23 cellular contexts compared by ENCODE assay signal in the genomic region with DNA sequence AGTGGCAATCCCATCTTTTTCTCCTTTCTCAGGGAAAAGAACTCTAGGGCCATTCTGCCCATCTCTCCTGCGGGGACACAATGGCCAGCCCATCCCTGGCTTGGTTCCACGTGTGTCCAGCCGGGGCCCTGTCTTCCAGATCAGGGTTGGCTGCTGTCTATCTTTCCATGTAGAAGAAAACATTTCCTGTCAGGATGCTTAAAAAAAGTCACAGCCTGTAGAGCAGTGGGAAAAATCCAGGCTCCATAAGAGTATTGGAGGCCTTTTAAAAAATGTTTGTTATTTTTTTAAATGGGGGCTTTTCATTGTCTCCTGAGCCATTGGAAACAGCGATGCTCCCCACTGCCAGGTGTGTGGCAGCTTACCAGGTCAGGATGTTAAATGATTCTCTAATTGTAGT.
A peak's percentile ranks its signal among the peaks of the same experiment; 100 is the strongest.
DNase-seq lines count a peak whose midpoint lies in the region; ATAC-seq and TF ChIP-seq lines count a peak whose summit lies in the region.
"Had no signal": no experiment of that assay in that cellular context is flagged by ENCODE, and none has a peak within 500 bp of the region (broad histone marks: within the 10 kb centered on the region; RNA-seq: fewer than 3 reads in every experiment).

No MANE protein-coding gene starts in this region.

- peak; percentile 3 for DNase-seq in activated CD8-positive, alpha-beta T cell treated with anti-CD3 and anti-CD28 coated beads, Interleukin-2, amount 10 ng/mL, durations not matched to agents 7 days and 5 days
- no peak for DNase-seq in activated CD8-positive, alpha-beta T cell treated with anti-CD3 and anti-CD28 coated beads for 36 hours
- DNase-seq in dermis microvascular lymphatic vessel endothelial cell (ENCODE audit: low read depth in 2 of 2) (peak; percentile 86 to 90), epithelial cell of prostate (ENCODE audit: low read depth, low spot score) (no peak)
- no peak for DNase-seq in activated T-cell treated with anti-CD3 and anti-CD28 coated beads, Interleukin-2, amount 50 U/mL, for 4 hours
- DNase-seq in activated CD4-positive, alpha-beta T cell treated with anti-CD3 and anti-CD28 coated beads for 48 hours = no peak
- DNase-seq: 8988T; ACHN; AML-193; BE2C; CD4-positive, alpha-beta T cell; CD8-positive, alpha-beta memory T cell; DMS 273 treated with DMSO at 0.1 percent for 48 hours; DMS79; EL; GDM1; HFFc6 had no signal

- H3K27me3 Mint-ChIP-seq in activated CD8-positive, alpha-beta T cell treated with anti-CD3 and anti-CD28 coated beads, Interleukin-2, amount 10 ng/mL, durations not matched to agents 7 days and 5 days (ENCODE audit: low read depth) = peaks cover 3% of the 10 kb centered on the region
- no peaks in the 10 kb centered on the region for H3K27me3 Mint-ChIP-seq in activated CD8-positive, alpha-beta T cell treated with anti-CD3 and anti-CD28 coated beads for 36 hours
- H3K27me3 Mint-ChIP-seq in activated T-cell treated with anti-CD3 and anti-CD28 coated beads, Interleukin-2, amount 50 U/mL, for 4 hours (ENCODE audit: low read depth) = no peaks in the 10 kb centered on the region
- H3K27me3 Mint-ChIP-seq: CD4-positive, alpha-beta T cell had no signal

- no peak for ATAC-seq in activated CD8-positive, alpha-beta T cell treated with anti-CD3 and anti-CD28 coated beads, Interleukin-2, amount 10 ng/mL, durations not matched to agents 7 days and 5 days
- ATAC-seq in activated CD8-positive, alpha-beta T cell treated with anti-CD3 and anti-CD28 coated beads for 36 hours = no peak
- ATAC-seq in activated T-cell treated with anti-CD3 and anti-CD28 coated beads, Interleukin-2, amount 50 U/mL, for 4 hours = no peak
- no peak for ATAC-seq in GM19467 (IDR thresholded peaks at IDR 0.05; ENCODE audit: unreplicated experiment)
- ATAC-seq: A549, GM12878, GM23338 had no signal

- H3K4me3 Mint-ChIP-seq in activated CD8-positive, alpha-beta T cell treated with anti-CD3 and anti-CD28 coated beads, Interleukin-2, amount 10 ng/mL, durations not matched to agents 7 days and 5 days = no peak overlapping the region
- no peak overlapping the region for H3K4me3 Mint-ChIP-seq in activated CD8-positive, alpha-beta T cell treated with anti-CD3 and anti-CD28 coated beads for 36 hours
- no peak overlapping the region for H3K4me3 Mint-ChIP-seq in activated T-cell treated with anti-CD3 and anti-CD28 coated beads, Interleukin-2, amount 50 U/mL, for 4 hours
- H3K4me3 Mint-ChIP-seq: CD14-positive monocyte; CD4-positive, alpha-beta T cell; CD8-positive, alpha-beta memory T cell; GM23338; HFFc6 had no signal

- POLR2A ChIA-PET in activated CD8-positive, alpha-beta T cell treated with anti-CD3 and anti-CD28 coated beads, Interleukin-2, amount 10 ng/mL, durations not matched to agents 7 days and 5 days (lab: Charles Lee) = no interaction called here
- POLR2A ChIA-PET in activated CD8-positive, alpha-beta T cell treated with anti-CD3 and anti-CD28 coated beads for 36 hours (lab: Charles Lee) = no interaction called here

- intact Hi-C loops in activated CD8-positive, alpha-beta T cell treated with anti-CD3 and anti-CD28 coated beads for 36 hours (cut with micrococcal nuclease) = no loop called here

- peaks cover 2% of the 10 kb centered on the region for H3K36me3 Mint-ChIP-seq in activated CD8-positive, alpha-beta T cell treated with anti-CD3 and anti-CD28 coated beads, Interleukin-2, amount 10 ng/mL, durations not matched to agents 7 days and 5 days (ENCODE audit: low read depth)
- H3K36me3 Mint-ChIP-seq in activated CD8-positive, alpha-beta T cell treated with anti-CD3 and anti-CD28 coated beads for 36 hours (ENCODE audit: low read depth) = no peaks in the 10 kb centered on the region
- H3K36me3 Mint-ChIP-seq in activated T-cell treated with anti-CD3 and anti-CD28 coated beads, Interleukin-2, amount 50 U/mL, for 4 hours (ENCODE audit: insufficient read depth) = peaks cover 6% of the 10 kb centered on the region
- H3K36me3 Mint-ChIP-seq: CD14-positive monocyte had no signal

- CTCF ChIA-PET in activated CD8-positive, alpha-beta T cell treated with anti-CD3 and anti-CD28 coated beads, Interleukin-2, amount 10 ng/mL, durations not matched to agents 7 days and 5 days (lab: Charles Lee) = no interaction called here
- CTCF ChIA-PET in activated CD8-positive, alpha-beta T cell treated with anti-CD3 and anti-CD28 coated beads for 36 hours (lab: Charles Lee) = interaction anchor here (1.1 kb wide), 1 partner anchor 171 kb away, joined by 3 read pairs; no protein-coding TSS in a partner anchor

- no peaks in the 10 kb centered on the region for H3K9me3 Mint-ChIP-seq in activated CD8-positive, alpha-beta T cell treated with anti-CD3 and anti-CD28 coated beads, Interleukin-2, amount 10 ng/mL, durations not matched to agents 7 days and 5 days (ENCODE audit: insufficient read depth)
- no peaks in the 10 kb centered on the region for H3K9me3 Mint-ChIP-seq in activated CD8-positive, alpha-beta T cell treated with anti-CD3 and anti-CD28 coated beads for 36 hours
- H3K9me3 Mint-ChIP-seq in activated T-cell treated with anti-CD3 and anti-CD28 coated beads, Interleukin-2, amount 50 U/mL, for 4 hours = no peaks in the 10 kb centered on the region
- H3K9me3 Mint-ChIP-seq: CD14-positive monocyte; CD4-positive, alpha-beta T cell; CD8-positive, alpha-beta memory T cell; GM23338; HFFc6 had no signal

- no peaks in the 10 kb centered on the region for H3K4me1 Mint-ChIP-seq in activated CD8-positive, alpha-beta T cell treated with anti-CD3 and anti-CD28 coated beads, Interleukin-2, amount 10 ng/mL, durations not matched to agents 7 days and 5 days (ENCODE audit: low read depth)
- no peaks in the 10 kb centered on the region for H3K4me1 Mint-ChIP-seq in activated CD8-positive, alpha-beta T cell treated with anti-CD3 and anti-CD28 coated beads for 36 hours (ENCODE audit: low read depth)
- peaks cover 3% of the 10 kb centered on the region for H3K4me1 Mint-ChIP-seq in activated T-cell treated with anti-CD3 and anti-CD28 coated beads, Interleukin-2, amount 50 U/mL, for 4 hours (ENCODE audit: low read depth)
- H3K4me1 Mint-ChIP-seq: CD14-positive monocyte; CD8-positive, alpha-beta memory T cell; GM23338 had no signal

- peak overlapping the region; percentile 24 for H3K27ac ChIP-seq in epithelial cell of prostate
- H3K27ac ChIP-seq: A549; BLaER1 treated with 17β-estradiol and CSF1 and Interleukin-3, amounts not matched to agents 10 nM and 100 nM had no signal

- no peak for TF ChIP-seq CTCF in activated CD8-positive, alpha-beta T cell treated with anti-CD3 and anti-CD28 coated beads for 36 hours (IDR thresholded peaks at IDR 0.05)

- no peak overlapping the region for H3K27ac Mint-ChIP-seq in activated CD8-positive, alpha-beta T cell treated with anti-CD3 and anti-CD28 coated beads, Interleukin-2, amount 10 ng/mL, durations not matched to agents 7 days and 5 days
- no peak overlapping the region for H3K27ac Mint-ChIP-seq in activated CD8-positive, alpha-beta T cell treated with anti-CD3 and anti-CD28 coated beads for 36 hours
- H3K27ac Mint-ChIP-seq: CD4-positive, alpha-beta T cell; CD8-positive, alpha-beta memory T cell; GM23338; HFFc6 had no signal

Comparison
In these comparisons a context has a peak if more than half of its experiments do, and no peak if none do; other contexts are left out.
1. DNase-seq: peak in activated CD8-positive, alpha-beta T cell treated with anti-CD3 and anti-CD28 coated beads, Interleukin-2, amount 10 ng/mL, durations not matched to agents 7 days and 5 days (single experiment) and dermis microvascular lymphatic vessel endothelial cell (2 of 2); none in activated CD8-positive, alpha-beta T cell treated with anti-CD3 and anti-CD28 coated beads for 36 hours (single experiment), epithelial cell of prostate (single experiment), activated T-cell treated with anti-CD3 and anti-CD28 coated beads, Interleukin-2, amount 50 U/mL, for 4 hours (single experiment) and activated CD4-positive, alpha-beta T cell treated with anti-CD3 and anti-CD28 coated beads for 48 hours (single experiment).